Comparison of ENCODE assay signal across 12 cellular contexts in the genomic region with DNA sequence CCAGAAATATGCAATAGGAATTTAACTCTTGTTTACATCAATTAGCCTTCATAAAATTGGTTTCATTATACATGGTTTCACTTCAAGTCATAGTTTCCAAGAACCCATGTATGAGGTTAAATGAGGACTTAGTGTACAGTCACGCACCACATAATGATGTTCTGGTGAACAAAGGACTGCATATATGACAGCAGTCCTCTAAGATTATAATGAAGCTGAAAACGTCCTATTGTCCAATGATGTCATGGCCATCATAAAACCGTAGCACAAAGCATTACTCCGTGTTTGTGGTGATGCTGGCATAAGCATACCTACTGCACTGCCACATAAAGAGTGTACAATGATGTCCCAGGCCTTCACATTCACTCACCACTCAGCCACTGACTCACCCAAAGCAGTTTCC. TPM values are rescaled to one million over a fixed set of nuclear protein-coding genes. Genes with fewer than 3 reads are reported as not detected.
DNase-seq lines count a peak whose midpoint lies in the region; ATAC-seq and TF ChIP-seq lines count a peak whose summit lies in the region.
"Had no signal": no experiment of that assay in that cellular context is flagged by ENCODE, and none has a peak within 500 bp of the region (broad histone marks: within the 10 kb centered on the region; RNA-seq: fewer than 3 reads in every experiment).

No MANE protein-coding gene starts in this region.

- H3K9me2 ChIP-seq in GM23338 (ENCODE audit: insufficient read depth), result no peaks in the 10 kb centered on the region

- peaks cover 10% of the 10 kb centered on the region; the same call in 1 of the 2 replicates for H3K4me1 ChIP-seq in GM23338 (ENCODE audit: insufficient read depth)

- no peak overlapping the region for H3K4me2 ChIP-seq in GM23338

- no peaks in the 10 kb centered on the region; the same call in none of the 2 replicates for H4K20me1 ChIP-seq in GM23338 (replicated peaks; ENCODE audit: insufficient read depth)

- no peaks in the 10 kb centered on the region for H3K36me3 Mint-ChIP-seq in activated naive CD4-positive, alpha-beta T cell treated with anti-CD3 and anti-CD28 coated beads, Interleukin-2, amount 50 U/mL, for 72 hours
- no peaks in the 10 kb centered on the region for H3K36me3 Mint-ChIP-seq in stimulated activated effector memory CD8-positive, alpha-beta T cell treated with anti-CD3 and anti-CD28 coated beads, Interleukin-12 subunit alpha, Interleukin-12 subunit beta, amount 100 ng/mL, for 72 hours
- H3K36me3 Mint-ChIP-seq in GM23338 (ENCODE audit: low read depth), result peaks cover 17% of the 10 kb centered on the region

- no peak for DNase-seq in activated naive CD4-positive, alpha-beta T cell treated with anti-CD3 and anti-CD28 coated beads, Interleukin-2, amount 50 U/mL, for 72 hours (ENCODE audit: low spot score in 2 of 2)
- no peak for DNase-seq in activated naive CD4-positive, alpha-beta T cell treated with anti-CD3 and anti-CD28 coated beads, Interleukin-2, amount 50 U/mL, for 16 hours
- DNase-seq in stimulated activated effector memory CD8-positive, alpha-beta T cell treated with anti-CD3 and anti-CD28 coated beads, Interleukin-12 subunit alpha, Interleukin-12 subunit beta, amount 100 ng/mL, for 72 hours (ENCODE audit: low spot score in 2 of 2), result no peak
- no peak for DNase-seq in GM23338 (ENCODE audit: low spot score)
- DNase-seq in DMS53 (lab: John Stamatoyannopoulos, UW), result no peak
- DNase-seq in NCI-H526 (lab: John Stamatoyannopoulos, UW), result no peak
- DNase-seq: NCI-H1694 treated with DMSO at 0.1 percent for 48 hours, posterior cingulate gyrus had no signal

- H3K27ac ChIP-seq in GM23338 (ENCODE audit: low read depth), result no peak overlapping the region

- H3K4me3 ChIP-seq in GM23338, result no peak overlapping the region

- peak; percentile 67 to 94 for ATAC-seq in activated naive CD4-positive, alpha-beta T cell treated with anti-CD3 and anti-CD28 coated beads, Interleukin-2, amount 50 U/mL, for 72 hours
- peak; percentile 80 for ATAC-seq in GM21723 (IDR thresholded peaks at IDR 0.05; ENCODE audit: unreplicated experiment)
- ATAC-seq in HG03196 (IDR thresholded peaks at IDR 0.05; ENCODE audit: unreplicated experiment), result peak; percentile 77
- ATAC-seq in stimulated activated effector memory CD8-positive, alpha-beta T cell treated with anti-CD3 and anti-CD28 coated beads, Interleukin-12 subunit alpha, Interleukin-12 subunit beta, amount 100 ng/mL, for 72 hours, result peak; percentile 97
- no peak for ATAC-seq in GM23338
- ATAC-seq: left lobe of liver had no signal

- H2AFZ ChIP-seq in GM23338, result no peak overlapping the region

- H3K4me3 Mint-ChIP-seq in stimulated activated effector memory CD8-positive, alpha-beta T cell treated with anti-CD3 and anti-CD28 coated beads, Interleukin-12 subunit alpha, Interleukin-12 subunit beta, amount 100 ng/mL, for 72 hours, result peak overlapping the region; percentile 19
- H3K4me3 Mint-ChIP-seq in GM23338, result no peak overlapping the region
- H3K4me3 Mint-ChIP-seq: brain had no signal

- peaks cover 0 to 7% of the 10 kb centered on the region in 2 donors for H3K9me3 Mint-ChIP-seq in activated naive CD4-positive, alpha-beta T cell treated with anti-CD3 and anti-CD28 coated beads, Interleukin-2, amount 50 U/mL, for 72 hours
- H3K9me3 Mint-ChIP-seq in stimulated activated effector memory CD8-positive, alpha-beta T cell treated with anti-CD3 and anti-CD28 coated beads, Interleukin-12 subunit alpha, Interleukin-12 subunit beta, amount 100 ng/mL, for 72 hours, result no peaks in the 10 kb centered on the region
- H3K9me3 Mint-ChIP-seq in GM23338, result peaks cover 8% of the 10 kb centered on the region; the same call in 2 of the 3 replicates

- H3K36me3 ChIP-seq in GM23338 (ENCODE audit: insufficient read depth), result no peaks in the 10 kb centered on the region; the same call in 1 of the 2 replicates

- peaks cover 4% of the 10 kb centered on the region for H3K27me3 Mint-ChIP-seq in GM23338 (ENCODE audit: insufficient read depth, low read depth, poor library complexity)
- H3K27me3 Mint-ChIP-seq: brain had no signal

- peaks cover 37% of the 10 kb centered on the region for H3K79me2 ChIP-seq in GM23338 (replicated peaks; ENCODE audit: insufficient read depth)

- no peaks in the 10 kb centered on the region for H3K27me3 ChIP-seq in GM23338 (ENCODE audit: insufficient read depth)

- H3K27ac Mint-ChIP-seq in activated naive CD4-positive, alpha-beta T cell treated with anti-CD3 and anti-CD28 coated beads, Interleukin-2, amount 50 U/mL, for 72 hours, result no peak overlapping the region
- peak overlapping the region; percentile 82 for H3K27ac Mint-ChIP-seq in stimulated activated effector memory CD8-positive, alpha-beta T cell treated with anti-CD3 and anti-CD28 coated beads, Interleukin-12 subunit alpha, Interleukin-12 subunit beta, amount 100 ng/mL, for 72 hours
- H3K27ac Mint-ChIP-seq in GM23338, result no peak overlapping the region
- H3K27ac Mint-ChIP-seq: brain had no signal

- H3K4me1 Mint-ChIP-seq in stimulated activated effector memory CD8-positive, alpha-beta T cell treated with anti-CD3 and anti-CD28 coated beads, Interleukin-12 subunit alpha, Interleukin-12 subunit beta, amount 100 ng/mL, for 72 hours, result no peaks in the 10 kb centered on the region
- peaks cover 14% of the 10 kb centered on the region for H3K4me1 Mint-ChIP-seq in GM23338

- no peaks in the 10 kb centered on the region for H3F3A ChIP-seq in GM23338 (replicated peaks; ENCODE audit: low read depth)

- no peak for TF ChIP-seq CTCF in GM23338 (conservative IDR thresholded peaks at IDR 0.05; ENCODE audit: low read depth in 2 of 2)

TF ChIP-seq in GM23338, 12 proteins besides CTCF, POLR2A, EP300 and RAD21 (continues in another document):
- no peak for TF ChIP-seq EZH2 (IDR thresholded peaks at IDR 0.05; ENCODE audit: low read depth, unreplicated experiment)
- no peak for TF ChIP-seq EZH2phosphoT487 (IDR thresholded peaks at IDR 0.05; ENCODE audit: unreplicated experiment)
- no peak for TF ChIP-seq STAT1 (IDR thresholded peaks at IDR 0.05; ENCODE audit: unreplicated experiment)
- TF ChIP-seq NANOG (IDR thresholded peaks at IDR 0.05; ENCODE audit: borderline replicate concordance), result no peak
- TF ChIP-seq, protein P1, sequence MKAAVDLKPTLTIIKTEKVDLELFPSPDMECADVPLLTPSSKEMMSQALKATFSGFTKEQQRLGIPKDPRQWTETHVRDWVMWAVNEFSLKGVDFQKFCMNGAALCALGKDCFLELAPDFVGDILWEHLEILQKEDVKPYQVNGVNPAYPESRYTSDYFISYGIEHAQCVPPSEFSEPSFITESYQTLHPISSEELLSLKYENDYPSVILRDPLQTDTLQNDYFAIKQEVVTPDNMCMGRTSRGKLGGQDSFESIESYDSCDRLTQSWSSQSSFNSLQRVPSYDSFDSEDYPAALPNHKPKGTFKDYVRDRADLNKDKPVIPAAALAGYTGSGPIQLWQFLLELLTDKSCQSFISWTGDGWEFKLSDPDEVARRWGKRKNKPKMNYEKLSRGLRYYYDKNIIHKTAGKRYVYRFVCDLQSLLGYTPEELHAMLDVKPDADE (IDR thresholded peaks at IDR 0.05), result no peak
- TF ChIP-seq ZNF114 (CRISPR knock-in tag; IDR thresholded peaks at IDR 0.05), result no peak
- TF ChIP-seq JUNB (IDR thresholded peaks at IDR 0.05; ENCODE audit: unreplicated experiment), result no peak

RNA-seq across cellular contexts. Expression of a gene that starts 31.1 kb away (rescaled TPM):
- 10 to 100 TPM; 11.9 to 18.5 TPM for total RNA-seq in activated naive CD4-positive, alpha-beta T cell treated with anti-CD3 and anti-CD28 coated beads, Interleukin-2, amount 50 U/mL, for 72 hours
- 21.9 and 49.0 TPM in 2 replicates for total RNA-seq in GM23338 (2014; rRNA removed; shearing (Covaris generic))
- 42.2 and 47.6 TPM in 2 replicates for polyA plus RNA-seq in GM23338 (2016; fragmentation: Nextera tagmentation; extraction: Ambion mirVana)
